24 cellular contexts compared by ENCODE assay signal in genomic region chr15:23026218-23026617, GRCh38. TPM values are rescaled to one million over a fixed set of nuclear protein-coding genes. Genes with fewer than 3 reads are reported as not detected.
DNase-seq lines count a peak whose midpoint lies in the region; ATAC-seq, FAIRE-seq and TF ChIP-seq lines count a peak whose summit lies in the region.
"Had no signal": no experiment of that assay in that cellular context is flagged by ENCODE, and none has a peak within 500 bp of the region (broad histone marks: within the 10 kb centered on the region; RNA-seq: fewer than 3 reads in every experiment).

No MANE protein-coding gene starts in this region.

- no peak for FAIRE-seq in HepG2 (lab: Jason Lieb, UNC)
- no peak for FAIRE-seq in K562 (lab: Jason Lieb, UNC)
- FAIRE-seq: GM12878, GM12892, GM18507 had no signal

- TF ChIP-seq RAD21 in HepG2 (CRISPR knock-in tag; IDR thresholded peaks at IDR 0.05) (no peak), K562 (CRISPR knock-in tag; conservative IDR thresholded peaks at IDR 0.05 in 1 of 2, IDR thresholded peaks at IDR 0.05 in 1 of 2) (no peak)

- TF ChIP-seq CTCF in HepG2 (CRISPR knock-in tag; IDR thresholded peaks at IDR 0.05) (no peak), right lobe of liver (IDR thresholded peaks at IDR 0.05) (no peak), K562 (IDR thresholded peaks at IDR 0.05 in 2 of 3, conservative IDR thresholded peaks at IDR 0.05 in 1 of 3; ENCODE audit: insufficient read depth in 2 of 3, low read depth in 1 of 3, low read length in 3 of 3) (no peak)

- no peaks in the 10 kb centered on the region for H3K9me1 ChIP-seq in K562 (ENCODE audit: control insufficient read depth, insufficient read depth, low read length)

- DNase-seq in HepG2 (ENCODE audit: low spot score) (no peak), right lobe of liver (no peak), K562 (ENCODE audit: extremely low read depth in 1 of 4, low spot score in 3 of 4) (no peak), nucleus accumbens (lab: John Stamatoyannopoulos, UW) (no peak)
- DNase-seq: ACHN; BE2C; C1 segment of cervical spinal cord; CD4-positive, alpha-beta memory T cell; CD4-positive, CD25-positive, alpha-beta regulatory T cell; CD8-positive, alpha-beta memory T cell; COR-L47; DMS 273 treated with DMSO at 0.1 percent for 48 hours; DMS153; DMS53; DMS79; DND-41; EL; GDM1 had no signal

- H3K4me1 ChIP-seq in HepG2 (ENCODE audit: insufficient read depth, low read length) = no peaks in the 10 kb centered on the region
- H3K4me1 ChIP-seq in right lobe of liver = no peaks in the 10 kb centered on the region
- H3K4me1 ChIP-seq in K562 (replicated peaks in 1 of 2; ENCODE audit: control insufficient read depth in 2 of 2, insufficient read depth in 2 of 2, low read length in 2 of 2) = no peaks in the 10 kb centered on the region
- H3K4me1 ChIP-seq: BE2C, BLaER1 had no signal

- no peak overlapping the region for H3K4me3 ChIP-seq in HepG2 (replicated peaks in 1 of 3; ENCODE audit: insufficient read depth in 1 of 3, low read depth in 2 of 3, low read length in 3 of 3)
- H3K4me3 ChIP-seq in right lobe of liver = no peak overlapping the region
- no peak overlapping the region for H3K4me3 ChIP-seq in K562
- H3K4me3 ChIP-seq: BLaER1, GM12878 had no signal

- POLR2A ChIA-PET in HepG2 (lab: Yijun Ruan, JAX) (no interaction called here), K562 (lab: Yijun Ruan, JAX) (interaction anchor here (1.0 kb wide), 1 partner anchor 10 kb away, joined by 4 read pairs; no protein-coding TSS in a partner anchor)

- TF ChIP-seq POLR2A in HepG2 (IDR thresholded peaks at IDR 0.05; ENCODE audit: insufficient read depth in 1 of 2, low read depth in 2 of 2, low read length in 2 of 2) (no peak), right lobe of liver (IDR thresholded peaks at IDR 0.05) (no peak), K562 (conservative IDR thresholded peaks at IDR 0.05) (no peak)

- H3K36me3 ChIP-seq in HepG2 (replicated peaks in 1 of 2; ENCODE audit: control insufficient read depth in 1 of 2, insufficient read depth in 2 of 2, low read length in 2 of 2) (peaks cover 14 to 60% of the 10 kb centered on the region in 2 experiments; a peak in 4 of 5 replicates), right lobe of liver (peaks cover 4 to 94% (median 43%) of the 10 kb centered on the region in 4 donors), K562 (ENCODE audit: control insufficient read depth, insufficient read depth, low read length) (peaks cover 88% of the 10 kb centered on the region)

- WGBS in HepG2 (ENCODE audit: low lambda C conversion rate) = 86% methylated on average over 1 of the region's 1 CpG
- WGBS in right lobe of liver (ENCODE audit: insufficient coverage, low coverage, low lambda C conversion rate, missing lambda C conversion rate) = 74% methylated on average over 1 of the region's 1 CpG
- WGBS in K562 (ENCODE audit: insufficient coverage, low coverage, missing lambda C conversion rate) = 81% methylated on average over 1 of the region's 1 CpG

- H3K79me2 ChIP-seq in HepG2 (ENCODE audit: insufficient read depth, low read length) (no peaks in the 10 kb centered on the region), K562 (ENCODE audit: control insufficient read depth, insufficient read depth, low read length) (no peaks in the 10 kb centered on the region)

- H4K20me1 ChIP-seq in HepG2 (ENCODE audit: insufficient read depth, low read length) = no peaks in the 10 kb centered on the region
- H4K20me1 ChIP-seq in K562 (replicated peaks; ENCODE audit: control insufficient read depth, insufficient read depth, low read length) = no peaks in the 10 kb centered on the region
- H4K20me1 ChIP-seq: BLaER1 had no signal

- intact Hi-C loops in HepG2 (cut with micrococcal nuclease; ENCODE audit: unreplicated experiment) (no loop called here), right lobe of liver (cut with DNase I) (no loop called here), K562 (cut with micrococcal nuclease) (no loop called here)

- H3K9me3 ChIP-seq in HepG2 (ENCODE audit: low read length) (no peaks in the 10 kb centered on the region), right lobe of liver (no peaks in the 10 kb centered on the region), K562 (replicated peaks; ENCODE audit: control insufficient read depth, insufficient read depth, low read depth, low read length) (no peaks in the 10 kb centered on the region)
- H3K9me3 ChIP-seq: BE2C, BLaER1 had no signal

- in situ Hi-C loops in HepG2 (cut with HindIII; ENCODE audit: extremely low pct_ligation_motif_present, low pct_unique_long_range_greater_than_20kb) (no loop called here), K562 (cut with MboI) (no loop called here)

- no peak overlapping the region for H3K9ac ChIP-seq in HepG2 (ENCODE audit: insufficient read depth, low read depth, low read length)
- H3K9ac ChIP-seq in K562 (ENCODE audit: insufficient read depth in 1 of 2, low read depth in 2 of 2, low read length in 2 of 2) = no peak overlapping the region
- H3K9ac ChIP-seq: BLaER1 had no signal

- H3K27ac ChIP-seq in HepG2 (ENCODE audit: extremely low read length, insufficient read depth, low read length) = no peak overlapping the region
- H3K27ac ChIP-seq in right lobe of liver = no peak overlapping the region
- no peak overlapping the region for H3K27ac ChIP-seq in K562 (ENCODE audit: extremely low read depth, low read depth, low read length)
- H3K27ac ChIP-seq: 22Rv1, BLaER1 had no signal

- TF ChIP-seq EP300 in HepG2 (IDR thresholded peaks at IDR 0.05; ENCODE audit: low read depth in 2 of 2, low read length in 2 of 2) (no peak), HepG2 (CRISPR knock-in tag; IDR thresholded peaks at IDR 0.05; ENCODE audit: borderline replicate concordance) (no peak), K562 (IDR thresholded peaks at IDR 0.05; ENCODE audit: low read length) (no peak)

- BruUV-seq in HepG2 (replicated peaks; lab: Mats Ljungman, UMichigan) (no TSS peak), K562 (replicated peaks; lab: Mats Ljungman, UMichigan) (no TSS peak)

- H2AFZ ChIP-seq in HepG2 (ENCODE audit: low read length) (no peak overlapping the region), K562 (ENCODE audit: low read depth, low read length) (no peak overlapping the region)

- H3K4me2 ChIP-seq in HepG2 (ENCODE audit: low read depth, low read length) (no peak overlapping the region), K562 (ENCODE audit: insufficient read depth, low read length) (no peak overlapping the region)
- H3K4me2 ChIP-seq: BLaER1 had no signal

- ATAC-seq in HepG2 = no peak
- no peak for ATAC-seq in right lobe of liver
- no peak for ATAC-seq in K562
- ATAC-seq in HG02623 (IDR thresholded peaks at IDR 0.05; ENCODE audit: unreplicated experiment) = no peak
- ATAC-seq: GM12878 had no signal

- CTCF ChIA-PET in HepG2 (lab: Yijun Ruan, JAX; ENCODE audit: low intra/inter-chr PET ratio, low total read pairs) (no interaction called here), K562 (lab: Yijun Ruan, JAX; ENCODE audit: low intra/inter-chr PET ratio) (no interaction called here)

- H3K27me3 ChIP-seq in HepG2 (ENCODE audit: control insufficient read depth in 1 of 2, insufficient read depth in 2 of 2, low read length in 2 of 2) (no peaks in the 10 kb centered on the region; a peak in 1 of 5 replicates), right lobe of liver (no peaks in the 10 kb centered on the region), K562 (ENCODE audit: control insufficient read depth in 2 of 2, insufficient read depth in 2 of 2, low read length in 2 of 2) (no peaks in the 10 kb centered on the region)
- H3K27me3 ChIP-seq: BE2C, BLaER1 had no signal

RNA-seq across cellular contexts. Expression of gene TUBGCP5, which starts 13.2 kb away (rescaled TPM):
- 23.4 and 25.0 TPM in 2 replicates for total RNA-seq in HepG2 (2016; rRNA removed; fragmentation: Illumina TruSeq; extraction: Trizol)
- 21.4 and 24.8 TPM in 2 replicates for total RNA-seq in HepG2 (2016; cell fraction: cytosol; rRNA removed; fragmentation: Illumina TruSeq; extraction: Trizol; ENCODE audit: low read depth)
- total RNA-seq in HepG2 (2016; cell fraction: insoluble cytoplasmic fraction; rRNA removed; fragmentation: Illumina TruSeq; extraction: Trizol) = 23.4 and 23.5 TPM in 2 replicates
- 11.4 and 13.6 TPM in 2 replicates for total RNA-seq in HepG2 (2016; cell fraction: membrane; rRNA removed; fragmentation: Illumina TruSeq; extraction: Trizol)
- 28.9 and 38.0 TPM in 2 replicates for total RNA-seq in HepG2 (2016; cell fraction: nucleus; rRNA removed; fragmentation: Illumina TruSeq; extraction: Trizol)
- 6.8 and 7.2 TPM in 2 replicates for polyA plus RNA-seq in HepG2 (2011; rRNA removed)
- 3.3 and 4.8 TPM in 2 replicates for polyA plus RNA-seq in HepG2 (2011; cell fraction: cytosol; rRNA removed)
- polyA plus RNA-seq in HepG2 (2011; cell fraction: nucleus; rRNA removed) = 6.9 and 9.4 TPM in 2 replicates
- 5.3 and 7.3 TPM in 2 replicates for polyA plus RNA-seq in HepG2 (2012)
- 0.35 and 0.62 TPM in 2 replicates for polyA plus RNA-seq in HepG2 (2016; cell fraction: cytosol; fragmentation: Illumina TruSeq; extraction: Trizol; ENCODE audit: low read depth)
- polyA plus RNA-seq in HepG2 (2016; cell fraction: insoluble cytoplasmic fraction; fragmentation: Illumina TruSeq; extraction: Trizol; ENCODE audit: low read depth) = 12.8 and 13.1 TPM in 2 replicates
- polyA plus RNA-seq in HepG2 (2016; cell fraction: membrane; fragmentation: Illumina TruSeq; extraction: Trizol; ENCODE audit: low read depth) = 0.81 and 1.0 TPM in 2 replicates
- polyA plus RNA-seq in HepG2 (2016; cell fraction: nucleus; fragmentation: Illumina TruSeq; extraction: Trizol; ENCODE audit: insufficient read depth, low read depth) = 27.6 and 32.7 TPM in 2 replicates
- polyA minus RNA-seq in HepG2 (2011; rRNA and poly(A)+ RNA removed; ENCODE audit: low replicate concordance) = 7.7 and 12.6 TPM in 2 replicates
- 3.2 and 6.0 TPM in 2 replicates for polyA minus RNA-seq in HepG2 (2011; cell fraction: cytosol; rRNA and poly(A)+ RNA removed)
- 26.3 and 31.6 TPM in 2 replicates for polyA minus RNA-seq in HepG2 (2011; cell fraction: nucleus; rRNA and poly(A)+ RNA removed)
- 10 to 100 TPM in 3 of 6 experiments, 1 to 10 TPM in 3; 7.1 to 15.6 (median 11.0) TPM for total RNA-seq in right lobe of liver
- 37.1 and 100 TPM in 2 replicates for total RNA-seq in K562 (2011; cell fraction: chromatin; rRNA removed; ENCODE audit: low replicate concordance)
- 20.7 and 22.5 TPM in 2 replicates for total RNA-seq in K562 (2011; cell fraction: nucleolus; rRNA removed)
- total RNA-seq in K562 (2011; cell fraction: nucleoplasm; rRNA removed) = 28.2 and 34.5 TPM in 2 replicates
- total RNA-seq in K562 (2014; rRNA removed) = 25.2 and 33.9 TPM in 2 replicates
- 24.9 and 27.4 TPM in 2 replicates for total RNA-seq in K562 (2014; rRNA removed; fragmentation: Illumina TruSeq; extraction: Trizol)
- total RNA-seq in K562 (2015; rRNA removed; fragmentation: Illumina TruSeq; extraction: Trizol) = 28.0 and 28.5 TPM in 2 replicates
- 16.1 and 18.9 TPM in 2 replicates for total RNA-seq in K562 (2021)
- polyA plus RNA-seq in K562 (2011; rRNA removed) = 20.9 and 25.1 TPM in 2 replicates
- 6.8 and 10.8 TPM in 2 replicates for polyA plus RNA-seq in K562 (2011; cell fraction: cytosol; rRNA removed)
- polyA plus RNA-seq in K562 (2011; cell fraction: nucleus; rRNA removed) = 15.5 and 17.8 TPM in 2 replicates
- 10.5 and 11.3 TPM in 2 replicates for polyA plus RNA-seq in K562 (2012)
- 22.6 and 23.2 TPM in 2 replicates for polyA plus RNA-seq in K562 (2014; fragmentation: Illumina TruSeq; extraction: Trizol)
- polyA plus RNA-seq in K562 (2014; fragmentation: Nextera tagmentation; extraction: Ambion mirVana) = 1 to 10 TPM; 5.8 to 7.7 TPM
- polyA plus RNA-seq in K562 (2014; rRNA removed) = 22.7 and 25.5 TPM in 2 replicates
- polyA minus RNA-seq in K562 (2011; rRNA and poly(A)+ RNA removed) = 37.4 and 38.4 TPM in 2 replicates
- polyA minus RNA-seq in K562 (2011; cell fraction: cytosol; rRNA and poly(A)+ RNA removed) = 10.6 and 12.0 TPM in 2 replicates
- polyA minus RNA-seq in K562 (2011; cell fraction: nucleus; rRNA and poly(A)+ RNA removed) = 12.1 and 23.0 TPM in 2 replicates

RNA-seq across cellular contexts. Expression of gene CYFIP1, which starts 46.0 kb away (rescaled TPM):
- total RNA-seq in HepG2 (2016; rRNA removed; fragmentation: Illumina TruSeq; extraction: Trizol) (58.3 and 68.2 TPM in 2 replicates), right lobe of liver (10 to 100 TPM; 44.3 to 73.2 (median 50.7) TPM), K562 (2014; rRNA removed) (32.1 and 46.2 TPM in 2 replicates), K562 (2014; rRNA removed; fragmentation: Illumina TruSeq; extraction: Trizol) (24.0 and 27.4 TPM in 2 replicates), K562 (2015; rRNA removed; fragmentation: Illumina TruSeq; extraction: Trizol) (27.0 and 31.4 TPM in 2 replicates), K562 (2021) (58.1 and 59.8 TPM in 2 replicates)
- 8.0 and 12.6 TPM in 2 replicates for total RNA-seq in HepG2 (2016; cell fraction: cytosol; rRNA removed; fragmentation: Illumina TruSeq; extraction: Trizol; ENCODE audit: low read depth)
- total RNA-seq in HepG2 (2016; cell fraction: insoluble cytoplasmic fraction; rRNA removed; fragmentation: Illumina TruSeq; extraction: Trizol) = 52.9 and 61.7 TPM in 2 replicates
- 15.5 and 18.4 TPM in 2 replicates for total RNA-seq in HepG2 (2016; cell fraction: membrane; rRNA removed; fragmentation: Illumina TruSeq; extraction: Trizol)
- 43.3 and 49.9 TPM in 2 replicates for total RNA-seq in HepG2 (2016; cell fraction: nucleus; rRNA removed; fragmentation: Illumina TruSeq; extraction: Trizol)
- polyA plus RNA-seq in HepG2 (2011; rRNA removed) (38.1 and 39.0 TPM in 2 replicates), K562 (2011; rRNA removed) (42.7 and 45.8 TPM in 2 replicates), K562 (2014; fragmentation: Illumina TruSeq; extraction: Trizol) (28.3 and 31.8 TPM in 2 replicates), K562 (2014; fragmentation: Nextera tagmentation; extraction: Ambion mirVana) (1 to 10 TPM; 3.8 to 6.6 TPM), K562 (2014; rRNA removed) (28.0 and 31.2 TPM in 2 replicates)
- polyA plus RNA-seq in HepG2 (2011; cell fraction: cytosol; rRNA removed) = 40.5 and 41.5 TPM in 2 replicates
- polyA plus RNA-seq in HepG2 (2011; cell fraction: nucleus; rRNA removed) = 56.2 and 59.8 TPM in 2 replicates
- polyA plus RNA-seq in HepG2 (2012) = 28.3 and 34.4 TPM in 2 replicates
- 2.5 and 2.6 TPM in 2 replicates for polyA plus RNA-seq in HepG2 (2016; cell fraction: cytosol; fragmentation: Illumina TruSeq; extraction: Trizol; ENCODE audit: low read depth)
- polyA plus RNA-seq in HepG2 (2016; cell fraction: insoluble cytoplasmic fraction; fragmentation: Illumina TruSeq; extraction: Trizol; ENCODE audit: low read depth) = 37.6 and 42.3 TPM in 2 replicates
- 5.2 and 7.3 TPM in 2 replicates for polyA plus RNA-seq in HepG2 (2016; cell fraction: membrane; fragmentation: Illumina TruSeq; extraction: Trizol; ENCODE audit: low read depth)
- polyA plus RNA-seq in HepG2 (2016; cell fraction: nucleus; fragmentation: Illumina TruSeq; extraction: Trizol; ENCODE audit: insufficient read depth, low read depth) = 39.0 and 40.2 TPM in 2 replicates
- polyA minus RNA-seq in HepG2 (2011; rRNA and poly(A)+ RNA removed; ENCODE audit: low replicate concordance) = 99.8 and 114 TPM in 2 replicates
- 21.1 and 22.3 TPM in 2 replicates for polyA minus RNA-seq in HepG2 (2011; cell fraction: cytosol; rRNA and poly(A)+ RNA removed)
- polyA minus RNA-seq in HepG2 (2011; cell fraction: nucleus; rRNA and poly(A)+ RNA removed) = 40.7 and 43.8 TPM in 2 replicates
- 71.4 and 94.0 TPM in 2 replicates for total RNA-seq in K562 (2011; cell fraction: chromatin; rRNA removed; ENCODE audit: low replicate concordance)
- total RNA-seq in K562 (2011; cell fraction: nucleolus; rRNA removed) = 39.1 and 52.5 TPM in 2 replicates
- 51.9 and 52.3 TPM in 2 replicates for total RNA-seq in K562 (2011; cell fraction: nucleoplasm; rRNA removed)
- polyA plus RNA-seq in K562 (2011; cell fraction: cytosol; rRNA removed) = 56.3 and 68.6 TPM in 2 replicates
- polyA plus RNA-seq in K562 (2011; cell fraction: nucleus; rRNA removed) = 78.3 and 80.7 TPM in 2 replicates
- polyA plus RNA-seq in K562 (2012) = 32.8 and 39.6 TPM in 2 replicates
- polyA minus RNA-seq in K562 (2011; rRNA and poly(A)+ RNA removed) = 76.4 and 89.0 TPM in 2 replicates
- 20.4 and 23.9 TPM in 2 replicates for polyA minus RNA-seq in K562 (2011; cell fraction: cytosol; rRNA and poly(A)+ RNA removed)
- 20.5 and 32.2 TPM in 2 replicates for polyA minus RNA-seq in K562 (2011; cell fraction: nucleus; rRNA and poly(A)+ RNA removed)

Comparison
In these comparisons a context has a peak if more than half of its experiments do, and no peak if none do; other contexts are left out.
1. Of the 241 proteins assayed by ChIP-seq in both HepG2 and K562: peak only in HepG2: MAFF and MAFK; only in K562: none; in both: none; in neither: 239.